8 cellular contexts compared by ENCODE assay signal in genomic region chr16:27269300-27270150, GRCh38. TPM values are rescaled to one million over a fixed set of nuclear protein-coding genes. Genes with fewer than 3 reads are reported as not detected.
DNase-seq lines count a peak whose midpoint lies in the region; ATAC-seq and TF ChIP-seq lines count a peak whose summit lies in the region.

No MANE protein-coding gene starts in this region.

- H3K4me3 Mint-ChIP-seq in central memory CD8-positive, alpha-beta T cell: peak overlapping the region; percentile 90
- H3K4me3 Mint-ChIP-seq in nephron: peak overlapping the region; percentile 54 to 97 (median 95)

- in situ Hi-C loops in G401 (cut with HindIII; ENCODE audit: low sequenced_read_pairs): no loop called here

- H3K9me3 Mint-ChIP-seq in central memory CD8-positive, alpha-beta T cell: no peaks in the 10 kb centered on the region
- H3K9me3 Mint-ChIP-seq in nephron: no peaks in the 10 kb centered on the region

- H3K27me3 Mint-ChIP-seq in central memory CD8-positive, alpha-beta T cell: no peaks in the 10 kb centered on the region
- no peaks in the 10 kb centered on the region for H3K27me3 Mint-ChIP-seq in nephron (ENCODE audit: low read depth)

- H3K36me3 ChIP-seq in KOPT-K1 (ENCODE audit: insufficient read depth, low read length): no peaks in the 10 kb centered on the region

- no peak for TF ChIP-seq CTCF in AG10803 (conservative IDR thresholded peaks at IDR 0.05; ENCODE audit: low read length)
- no peak for TF ChIP-seq CTCF in nephron (IDR thresholded peaks at IDR 0.05; ENCODE audit: unreplicated experiment in 3 of 3)

- H3K4me3 ChIP-seq in AG10803 (ENCODE audit: low read length): peak overlapping the region; percentile 94

- peak overlapping the region; percentile 75 for H3K27ac ChIP-seq in KOPT-K1 (ENCODE audit: low read depth, low read length, poor library complexity, severe bottlenecking)

- no peak for DNase-seq in AG10803 (ENCODE audit: low read depth)
- no peak for DNase-seq in central memory CD8-positive, alpha-beta T cell (ENCODE audit: low spot score in 2 of 2)
- DNase-seq in G401 (ENCODE audit: low spot score): no peak
- DNase-seq in AML-193 (lab: John Stamatoyannopoulos, UW): no peak

- ATAC-seq in central memory CD8-positive, alpha-beta T cell (replicated peaks; ENCODE audit: extremely low read depth, poor library complexity, severe bottlenecking): no peak
- ATAC-seq in GM21786 (IDR thresholded peaks at IDR 0.05; ENCODE audit: unreplicated experiment) (no peak), GM21717 (IDR thresholded peaks at IDR 0.05; ENCODE audit: unreplicated experiment) (no peak)

- peaks cover 30% of the 10 kb centered on the region for H3K4me1 Mint-ChIP-seq in central memory CD8-positive, alpha-beta T cell
- no peaks in the 10 kb centered on the region for H3K4me1 Mint-ChIP-seq in nephron

- no peaks in the 10 kb centered on the region for H3K9me3 ChIP-seq in KOPT-K1 (ENCODE audit: insufficient read depth, low read length, poor library complexity, severe bottlenecking)

- H3K36me3 Mint-ChIP-seq in central memory CD8-positive, alpha-beta T cell (ENCODE audit: insufficient read depth): peaks cover 9% of the 10 kb centered on the region
- H3K36me3 Mint-ChIP-seq in nephron (ENCODE audit: low read depth): no peaks in the 10 kb centered on the region

- peak overlapping the region; percentile 97 for H3K27ac Mint-ChIP-seq in central memory CD8-positive, alpha-beta T cell (ENCODE audit: low read depth)
- H3K27ac Mint-ChIP-seq in nephron: peak overlapping the region in 1 of 3 experiments; percentile 51

RNA-seq across cellular contexts. Expression of gene NSMCE1, which starts 1.0 kb away (rescaled TPM):
- total RNA-seq in G401 (2014; rRNA removed; shearing (Covaris generic)): 16.1 and 32.5 TPM in 2 replicates

RNA-seq across cellular contexts. Expression of gene IL4R, which starts 44.2 kb away (rescaled TPM):
- 12.1 and 22.7 TPM in 2 replicates for total RNA-seq in G401 (2014; rRNA removed; shearing (Covaris generic))
